Comparison of ENCODE assay signal across 1 cellular context in the genomic region with DNA sequence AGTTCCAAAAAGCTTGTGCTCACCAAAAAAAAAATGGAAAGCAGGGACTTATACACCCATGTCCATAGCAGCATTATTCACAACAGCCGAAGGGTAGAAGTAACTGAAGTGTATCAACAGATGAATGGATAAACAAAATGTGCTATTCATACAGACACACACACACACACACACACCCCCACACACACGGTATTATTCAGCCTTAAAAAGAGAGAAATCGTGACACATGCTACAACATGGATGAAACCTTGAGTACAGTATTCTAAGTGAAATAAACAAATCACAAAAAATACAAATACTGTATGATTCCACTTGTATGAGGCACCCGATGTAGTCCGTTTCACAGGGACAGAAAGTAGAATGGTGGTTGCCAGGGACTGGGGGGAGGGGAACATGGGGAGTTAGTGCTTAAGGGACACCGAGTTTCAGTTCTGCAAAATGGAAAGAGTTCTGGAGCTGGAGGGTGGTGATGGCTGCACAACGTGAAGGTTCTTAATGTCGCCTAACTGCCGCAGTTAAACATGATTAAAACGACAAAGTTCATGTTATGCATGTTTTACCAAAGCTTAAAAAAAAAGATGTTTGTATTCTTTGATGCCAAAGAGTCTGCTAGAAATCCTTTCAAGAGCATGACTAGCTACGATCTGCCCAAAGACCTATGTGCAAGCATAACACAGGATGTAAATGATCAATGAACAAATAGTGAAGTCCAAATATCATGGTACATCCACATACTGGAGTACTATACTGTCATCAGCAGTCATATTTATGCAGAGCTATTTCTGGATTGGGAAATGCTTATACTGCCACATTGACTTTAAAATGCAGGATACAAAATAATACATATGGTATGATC.
TF ChIP-seq lines count a peak whose summit lies in the region.

No MANE protein-coding gene starts in this region.

TF ChIP-seq in HepG2, 621 proteins besides CTCF, POLR2A, EP300 and RAD21 (continued from another document):
- TF ChIP-seq, protein P1, sequence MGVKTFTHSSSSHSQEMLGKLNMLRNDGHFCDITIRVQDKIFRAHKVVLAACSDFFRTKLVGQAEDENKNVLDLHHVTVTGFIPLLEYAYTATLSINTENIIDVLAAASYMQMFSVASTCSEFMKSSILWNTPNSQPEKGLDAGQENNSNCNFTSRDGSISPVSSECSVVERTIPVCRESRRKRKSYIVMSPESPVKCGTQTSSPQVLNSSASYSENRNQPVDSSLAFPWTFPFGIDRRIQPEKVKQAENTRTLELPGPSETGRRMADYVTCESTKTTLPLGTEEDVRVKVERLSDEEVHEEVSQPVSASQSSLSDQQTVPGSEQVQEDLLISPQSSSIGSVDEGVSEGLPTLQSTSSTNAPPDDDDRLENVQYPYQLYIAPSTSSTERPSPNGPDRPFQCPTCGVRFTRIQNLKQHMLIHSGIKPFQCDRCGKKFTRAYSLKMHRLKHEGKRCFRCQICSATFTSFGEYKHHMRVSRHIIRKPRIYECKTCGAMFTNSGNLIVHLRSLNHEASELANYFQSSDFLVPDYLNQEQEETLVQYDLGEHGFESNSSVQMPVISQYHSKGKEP (CRISPR knock-in tag; IDR thresholded peaks at IDR 0.05), result no peak
- TF ChIP-seq, protein P2, sequence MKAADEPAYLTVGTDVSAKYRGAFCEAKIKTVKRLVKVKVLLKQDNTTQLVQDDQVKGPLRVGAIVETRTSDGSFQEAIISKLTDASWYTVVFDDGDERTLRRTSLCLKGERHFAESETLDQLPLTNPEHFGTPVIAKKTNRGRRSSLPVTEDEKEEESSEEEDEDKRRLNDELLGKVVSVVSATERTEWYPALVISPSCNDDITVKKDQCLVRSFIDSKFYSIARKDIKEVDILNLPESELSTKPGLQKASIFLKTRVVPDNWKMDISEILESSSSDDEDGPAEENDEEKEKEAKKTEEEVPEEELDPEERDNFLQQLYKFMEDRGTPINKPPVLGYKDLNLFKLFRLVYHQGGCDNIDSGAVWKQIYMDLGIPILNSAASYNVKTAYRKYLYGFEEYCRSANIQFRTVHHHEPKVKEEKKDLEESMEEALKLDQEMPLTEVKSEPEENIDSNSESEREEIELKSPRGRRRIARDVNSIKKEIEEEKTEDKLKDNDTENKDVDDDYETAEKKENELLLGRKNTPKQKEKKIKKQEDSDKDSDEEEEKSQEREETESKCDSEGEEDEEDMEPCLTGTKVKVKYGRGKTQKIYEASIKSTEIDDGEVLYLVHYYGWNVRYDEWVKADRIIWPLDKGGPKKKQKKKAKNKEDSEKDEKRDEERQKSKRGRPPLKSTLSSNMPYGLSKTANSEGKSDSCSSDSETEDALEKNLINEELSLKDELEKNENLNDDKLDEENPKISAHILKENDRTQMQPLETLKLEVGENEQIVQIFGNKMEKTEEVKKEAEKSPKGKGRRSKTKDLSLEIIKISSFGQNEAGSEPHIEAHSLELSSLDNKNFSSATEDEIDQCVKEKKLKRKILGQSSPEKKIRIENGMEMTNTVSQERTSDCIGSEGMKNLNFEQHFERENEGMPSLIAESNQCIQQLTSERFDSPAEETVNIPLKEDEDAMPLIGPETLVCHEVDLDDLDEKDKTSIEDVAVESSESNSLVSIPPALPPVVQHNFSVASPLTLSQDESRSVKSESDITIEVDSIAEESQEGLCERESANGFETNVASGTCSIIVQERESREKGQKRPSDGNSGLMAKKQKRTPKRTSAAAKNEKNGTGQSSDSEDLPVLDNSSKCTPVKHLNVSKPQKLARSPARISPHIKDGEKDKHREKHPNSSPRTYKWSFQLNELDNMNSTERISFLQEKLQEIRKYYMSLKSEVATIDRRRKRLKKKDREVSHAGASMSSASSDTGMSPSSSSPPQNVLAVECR (CRISPR knock-in tag; IDR thresholded peaks at IDR 0.05; ENCODE audit: borderline replicate concordance), result no peak
- TF ChIP-seq POLR2AphosphoS2 (IDR thresholded peaks at IDR 0.05; ENCODE audit: low read depth, low read length) (no peak), RFX5 (IDR thresholded peaks at IDR 0.05; ENCODE audit: low read depth, low read length) (no peak)
- TF ChIP-seq, protein P3, sequence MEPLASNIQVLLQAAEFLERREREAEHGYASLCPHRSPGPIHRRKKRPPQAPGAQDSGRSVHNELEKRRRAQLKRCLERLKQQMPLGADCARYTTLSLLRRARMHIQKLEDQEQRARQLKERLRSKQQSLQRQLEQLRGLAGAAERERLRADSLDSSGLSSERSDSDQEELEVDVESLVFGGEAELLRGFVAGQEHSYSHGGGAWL (CRISPR knock-in tag; IDR thresholded peaks at IDR 0.05), result no peak
